ENCODE assay signal across 1 cellular context in genomic region chr9:94827584-94828304, GRCh38.
TF ChIP-seq lines count a peak whose summit lies in the region.

No MANE protein-coding gene starts in this region.

TF ChIP-seq in HepG2, 621 proteins besides CTCF, POLR2A, EP300 and RAD21 (continued from another document and continues in another):
- TF ChIP-seq ZNF318 (CRISPR knock-in tag; IDR thresholded peaks at IDR 0.05) (no peak), ZNF431 (CRISPR knock-in tag; IDR thresholded peaks at IDR 0.05; ENCODE audit: borderline replicate concordance, low read depth) (no peak), RFX3 (CRISPR knock-in tag; IDR thresholded peaks at IDR 0.05) (no peak), TBP (CRISPR knock-in tag; IDR thresholded peaks at IDR 0.05) (no peak), NR2F6 (IDR thresholded peaks at IDR 0.05) (peak; percentile 84), NR2F6 (CRISPR knock-in tag; IDR thresholded peaks at IDR 0.05) (peak; percentile 76; the same call in 1 of the 2 replicates), SAFB2 (CRISPR knock-in tag; IDR thresholded peaks at IDR 0.05; ENCODE audit: borderline replicate concordance, low read depth) (no peak), ZNF563 (CRISPR knock-in tag; IDR thresholded peaks at IDR 0.05) (no peak), ZNF780A (CRISPR knock-in tag; IDR thresholded peaks at IDR 0.05) (no peak), RAD51 (IDR thresholded peaks at IDR 0.05; ENCODE audit: borderline replicate concordance) (no peak), THYN1 (CRISPR knock-in tag; IDR thresholded peaks at IDR 0.05; ENCODE audit: borderline replicate concordance, low read depth) (no peak), CEBPB (IDR thresholded peaks at IDR 0.05; ENCODE audit: borderline replicate concordance, low read depth, low read length) (peak; percentile 81; the same call in 1 of the 2 replicates), ZSCAN31 (CRISPR knock-in tag; IDR thresholded peaks at IDR 0.05; ENCODE audit: low read depth) (peak; percentile 32; the same call in 1 of the 2 replicates), ZNF576 (CRISPR knock-in tag; IDR thresholded peaks at IDR 0.05) (no peak), CCAR2 (optimal IDR thresholded peaks at IDR 0.05; ENCODE audit: low read depth, low read length) (no peak), ZNF496 (CRISPR knock-in tag; IDR thresholded peaks at IDR 0.05; ENCODE audit: insufficient replicate concordance) (no peak), ZFP82 (CRISPR knock-in tag; IDR thresholded peaks at IDR 0.05; ENCODE audit: borderline replicate concordance) (no peak), REL (CRISPR knock-in tag; conservative IDR thresholded peaks at IDR 0.05) (no peak), FOXK1 (CRISPR knock-in tag; IDR thresholded peaks at IDR 0.05; ENCODE audit: borderline replicate concordance, low read depth) (peak; percentile 77; the same call in 1 of the 2 replicates), ARHGAP35 (CRISPR knock-in tag; IDR thresholded peaks at IDR 0.05; ENCODE audit: borderline replicate concordance) (no peak), ZNF83 (CRISPR knock-in tag; IDR thresholded peaks at IDR 0.05; ENCODE audit: borderline replicate concordance) (no peak), NR2C2 (CRISPR knock-in tag; IDR thresholded peaks at IDR 0.05; ENCODE audit: borderline replicate concordance) (no peak), NRL (CRISPR knock-in tag; IDR thresholded peaks at IDR 0.05; ENCODE audit: borderline replicate concordance) (no peak), GFI1 (CRISPR knock-in tag; IDR thresholded peaks at IDR 0.05; ENCODE audit: borderline replicate concordance) (no peak), ISL2 (CRISPR knock-in tag; IDR thresholded peaks at IDR 0.05) (peak; percentile 92), AGO2 (optimal IDR thresholded peaks at IDR 0.05; ENCODE audit: low read depth, low read length) (no peak), SMAD1 (CRISPR knock-in tag; IDR thresholded peaks at IDR 0.05; ENCODE audit: borderline replicate concordance, low read depth) (no peak), SIN3A (IDR thresholded peaks at IDR 0.05; ENCODE audit: borderline replicate concordance, low read depth, low read length) (no peak), ZZZ3 (CRISPR knock-in tag; IDR thresholded peaks at IDR 0.05; ENCODE audit: borderline replicate concordance) (no peak), ZNF609 (CRISPR knock-in tag; IDR thresholded peaks at IDR 0.05; ENCODE audit: borderline replicate concordance) (peak; percentile 60; the same call in 1 of the 2 replicates), THAP7 (CRISPR knock-in tag; IDR thresholded peaks at IDR 0.05) (0 out of 2 replicates have a peak, but pooled peaks have one; percentile 57), TCF7 (IDR thresholded peaks at IDR 0.05; ENCODE audit: low read depth) (peak; percentile 96), ZHX2 (IDR thresholded peaks at IDR 0.05; ENCODE audit: low read depth) (no peak), ZHX2 (CRISPR knock-in tag; IDR thresholded peaks at IDR 0.05; ENCODE audit: borderline replicate concordance) (no peak), CCDC6 (CRISPR knock-in tag; IDR thresholded peaks at IDR 0.05) (no peak), ZSCAN22 (CRISPR knock-in tag; IDR thresholded peaks at IDR 0.05) (no peak), ZNF10 (CRISPR knock-in tag; IDR thresholded peaks at IDR 0.05; ENCODE audit: borderline replicate concordance, low read depth) (no peak), ARNT (IDR thresholded peaks at IDR 0.05) (no peak), ZNF839 (CRISPR knock-in tag; IDR thresholded peaks at IDR 0.05; ENCODE audit: borderline replicate concordance) (no peak), IKZF1 (IDR thresholded peaks at IDR 0.05) (no peak), ZNF484 (CRISPR knock-in tag; IDR thresholded peaks at IDR 0.05; ENCODE audit: borderline replicate concordance, low read depth) (no peak), BCL3 (CRISPR knock-in tag; IDR thresholded peaks at IDR 0.05) (no peak), FOXA1 (IDR thresholded peaks at IDR 0.05) (no peak), FOXA1 (CRISPR knock-in tag; IDR thresholded peaks at IDR 0.05) (peak; percentile 76), NCOA1 (CRISPR knock-in tag; IDR thresholded peaks at IDR 0.05) (no peak)
